In the genomic region with DNA sequence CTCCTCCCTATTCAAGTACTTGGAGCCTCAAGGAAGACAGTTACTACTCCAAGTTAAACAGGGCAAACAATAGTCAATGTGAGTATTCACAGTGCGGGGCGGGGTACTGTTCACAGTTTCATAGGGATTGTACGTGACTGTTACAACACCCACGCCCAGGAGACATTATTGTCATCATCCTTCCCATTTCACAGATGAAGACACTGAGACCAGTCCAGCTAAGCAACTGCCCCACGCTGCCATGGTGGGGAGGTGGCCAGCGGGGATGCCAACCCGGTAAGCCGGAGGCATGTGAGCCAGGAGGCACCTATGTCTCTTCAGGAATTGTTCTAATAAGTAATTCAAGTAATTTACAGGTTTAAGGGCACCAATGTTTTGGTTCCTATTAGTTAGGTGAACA, we compare ENCODE assay signal across 1 cellular context.
TF ChIP-seq lines count a peak whose summit lies in the region.

No MANE protein-coding gene starts in this region.

TF ChIP-seq in HepG2, 621 proteins besides CTCF, POLR2A, EP300 and RAD21 (continued from another document and continues in another):
- TF ChIP-seq, protein P1, sequence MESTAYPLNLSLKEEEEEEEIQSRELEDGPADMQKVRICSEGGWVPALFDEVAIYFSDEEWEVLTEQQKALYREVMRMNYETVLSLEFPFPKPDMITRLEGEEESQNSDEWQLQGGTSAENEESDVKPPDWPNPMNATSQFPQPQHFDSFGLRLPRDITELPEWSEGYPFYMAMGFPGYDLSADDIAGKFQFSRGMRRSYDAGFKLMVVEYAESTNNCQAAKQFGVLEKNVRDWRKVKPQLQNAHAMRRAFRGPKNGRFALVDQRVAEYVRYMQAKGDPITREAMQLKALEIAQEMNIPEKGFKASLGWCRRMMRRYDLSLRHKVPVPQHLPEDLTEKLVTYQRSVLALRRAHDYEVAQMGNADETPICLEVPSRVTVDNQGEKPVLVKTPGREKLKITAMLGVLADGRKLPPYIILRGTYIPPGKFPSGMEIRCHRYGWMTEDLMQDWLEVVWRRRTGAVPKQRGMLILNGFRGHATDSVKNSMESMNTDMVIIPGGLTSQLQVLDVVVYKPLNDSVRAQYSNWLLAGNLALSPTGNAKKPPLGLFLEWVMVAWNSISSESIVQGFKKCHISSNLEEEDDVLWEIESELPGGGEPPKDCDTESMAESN (CRISPR knock-in tag; conservative IDR thresholded peaks at IDR 0.05): no peak
- peak; percentile 98 for TF ChIP-seq ZNF629 (CRISPR knock-in tag; conservative IDR thresholded peaks at IDR 0.05)
- TF ChIP-seq PRDM4 (CRISPR knock-in tag; IDR thresholded peaks at IDR 0.05; ENCODE audit: borderline replicate concordance): no peak
- TF ChIP-seq ZXDC (CRISPR knock-in tag; IDR thresholded peaks at IDR 0.05): no peak
- TF ChIP-seq, protein P2, sequence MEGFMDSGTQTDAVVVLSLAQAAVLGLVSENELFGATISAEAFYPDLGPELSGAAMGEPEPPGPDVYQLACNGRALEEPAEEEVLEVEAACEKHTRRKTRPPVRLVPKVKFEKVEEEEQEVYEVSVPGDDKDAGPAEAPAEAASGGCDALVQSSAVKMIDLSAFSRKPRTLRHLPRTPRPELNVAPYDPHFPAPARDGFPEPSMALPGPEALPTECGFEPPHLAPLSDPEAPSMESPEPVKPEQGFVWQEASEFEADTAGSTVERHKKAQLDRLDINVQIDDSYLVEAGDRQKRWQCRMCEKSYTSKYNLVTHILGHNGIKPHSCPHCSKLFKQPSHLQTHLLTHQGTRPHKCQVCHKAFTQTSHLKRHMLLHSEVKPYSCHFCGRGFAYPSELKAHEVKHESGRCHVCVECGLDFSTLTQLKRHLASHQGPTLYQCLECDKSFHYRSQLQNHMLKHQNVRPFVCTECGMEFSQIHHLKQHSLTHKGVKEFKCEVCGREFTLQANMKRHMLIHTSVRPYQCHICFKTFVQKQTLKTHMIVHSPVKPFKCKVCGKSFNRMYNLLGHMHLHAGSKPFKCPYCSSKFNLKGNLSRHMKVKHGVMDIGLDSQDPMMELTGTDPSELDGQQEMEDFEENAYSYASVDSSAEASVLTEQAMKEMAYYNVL (CRISPR knock-in tag; IDR thresholded peaks at IDR 0.05; ENCODE audit: borderline replicate concordance): no peak
- TF ChIP-seq JUNB (CRISPR knock-in tag; IDR thresholded peaks at IDR 0.05; ENCODE audit: borderline replicate concordance): no peak
- TF ChIP-seq TAF1 (CRISPR knock-in tag; IDR thresholded peaks at IDR 0.05): no peak
- no peak for TF ChIP-seq ZMYM2 (CRISPR knock-in tag; IDR thresholded peaks at IDR 0.05)
- TF ChIP-seq ZNF136 (CRISPR knock-in tag; IDR thresholded peaks at IDR 0.05; ENCODE audit: low read depth): no peak
- peak; percentile 6; the same call in 1 of the 2 replicates for TF ChIP-seq ZBTB39 (CRISPR knock-in tag; IDR thresholded peaks at IDR 0.05)
- no peak for TF ChIP-seq ZNF503 (CRISPR knock-in tag; IDR thresholded peaks at IDR 0.05)
- TF ChIP-seq ERF (CRISPR knock-in tag; IDR thresholded peaks at IDR 0.05): no peak
- TF ChIP-seq CHCHD3 (CRISPR knock-in tag; IDR thresholded peaks at IDR 0.05): no peak
- no peak for TF ChIP-seq HDAC1 (CRISPR knock-in tag; IDR thresholded peaks at IDR 0.05)
- no peak for TF ChIP-seq MED13 (CRISPR knock-in tag; IDR thresholded peaks at IDR 0.05)
- TF ChIP-seq NFE2L2 (IDR thresholded peaks at IDR 0.05; ENCODE audit: low read length): no peak
- no peak for TF ChIP-seq YY1 (IDR thresholded peaks at IDR 0.05; ENCODE audit: insufficient read depth, insufficient replicate concordance, low read depth, low read length)
- TF ChIP-seq HMG20A (CRISPR knock-in tag; IDR thresholded peaks at IDR 0.05; ENCODE audit: borderline replicate concordance): no peak
- no peak for TF ChIP-seq ZNF878 (CRISPR knock-in tag; IDR thresholded peaks at IDR 0.05)
- TF ChIP-seq CSRNP1 (CRISPR knock-in tag; IDR thresholded peaks at IDR 0.05): no peak
- peak; percentile 70 for TF ChIP-seq ZMYM3 (CRISPR knock-in tag; IDR thresholded peaks at IDR 0.05)
- TF ChIP-seq ZNF775 (CRISPR knock-in tag; IDR thresholded peaks at IDR 0.05; ENCODE audit: borderline replicate concordance): no peak
- no peak for TF ChIP-seq RFX1 (IDR thresholded peaks at IDR 0.05)
- no peak for TF ChIP-seq ZNF563 (CRISPR knock-in tag; IDR thresholded peaks at IDR 0.05)
- TF ChIP-seq ZNF143 (CRISPR knock-in tag; IDR thresholded peaks at IDR 0.05): no peak
- TF ChIP-seq, protein P3, sequence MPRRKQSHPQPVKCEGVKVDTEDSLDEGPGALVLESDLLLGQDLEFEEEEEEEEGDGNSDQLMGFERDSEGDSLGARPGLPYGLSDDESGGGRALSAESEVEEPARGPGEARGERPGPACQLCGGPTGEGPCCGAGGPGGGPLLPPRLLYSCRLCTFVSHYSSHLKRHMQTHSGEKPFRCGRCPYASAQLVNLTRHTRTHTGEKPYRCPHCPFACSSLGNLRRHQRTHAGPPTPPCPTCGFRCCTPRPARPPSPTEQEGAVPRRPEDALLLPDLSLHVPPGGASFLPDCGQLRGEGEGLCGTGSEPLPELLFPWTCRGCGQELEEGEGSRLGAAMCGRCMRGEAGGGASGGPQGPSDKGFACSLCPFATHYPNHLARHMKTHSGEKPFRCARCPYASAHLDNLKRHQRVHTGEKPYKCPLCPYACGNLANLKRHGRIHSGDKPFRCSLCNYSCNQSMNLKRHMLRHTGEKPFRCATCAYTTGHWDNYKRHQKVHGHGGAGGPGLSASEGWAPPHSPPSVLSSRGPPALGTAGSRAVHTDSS (CRISPR knock-in tag; conservative IDR thresholded peaks at IDR 0.05): no peak
- no peak for TF ChIP-seq ATF7 (IDR thresholded peaks at IDR 0.05)
- no peak for TF ChIP-seq ATF7 (CRISPR knock-in tag; IDR thresholded peaks at IDR 0.05)
- TF ChIP-seq PHB2 (IDR thresholded peaks at IDR 0.05; ENCODE audit: partially characterized antibody): no peak
- TF ChIP-seq ZNF746 (CRISPR knock-in tag; IDR thresholded peaks at IDR 0.05): no peak
- TF ChIP-seq ZNF496 (CRISPR knock-in tag; IDR thresholded peaks at IDR 0.05; ENCODE audit: insufficient replicate concordance): no peak
- no peak for TF ChIP-seq MZF1 (CRISPR knock-in tag; IDR thresholded peaks at IDR 0.05; ENCODE audit: borderline replicate concordance)
- no peak for TF ChIP-seq SRSF4 (IDR thresholded peaks at IDR 0.05; ENCODE audit: low read depth, low read length, poor library complexity, severe bottlenecking)
- TF ChIP-seq CHD4 (IDR thresholded peaks at IDR 0.05; ENCODE audit: borderline replicate concordance, low read length): peak; percentile 92; the same call in 1 of the 2 replicates
- no peak for TF ChIP-seq TARDBP (CRISPR knock-in tag; IDR thresholded peaks at IDR 0.05)
- TF ChIP-seq ZNF83 (CRISPR knock-in tag; IDR thresholded peaks at IDR 0.05; ENCODE audit: borderline replicate concordance): no peak
- no peak for TF ChIP-seq PCBP2 (optimal IDR thresholded peaks at IDR 0.05; ENCODE audit: low read depth, low read length, poor library complexity, severe bottlenecking)
- TF ChIP-seq, protein P4, sequence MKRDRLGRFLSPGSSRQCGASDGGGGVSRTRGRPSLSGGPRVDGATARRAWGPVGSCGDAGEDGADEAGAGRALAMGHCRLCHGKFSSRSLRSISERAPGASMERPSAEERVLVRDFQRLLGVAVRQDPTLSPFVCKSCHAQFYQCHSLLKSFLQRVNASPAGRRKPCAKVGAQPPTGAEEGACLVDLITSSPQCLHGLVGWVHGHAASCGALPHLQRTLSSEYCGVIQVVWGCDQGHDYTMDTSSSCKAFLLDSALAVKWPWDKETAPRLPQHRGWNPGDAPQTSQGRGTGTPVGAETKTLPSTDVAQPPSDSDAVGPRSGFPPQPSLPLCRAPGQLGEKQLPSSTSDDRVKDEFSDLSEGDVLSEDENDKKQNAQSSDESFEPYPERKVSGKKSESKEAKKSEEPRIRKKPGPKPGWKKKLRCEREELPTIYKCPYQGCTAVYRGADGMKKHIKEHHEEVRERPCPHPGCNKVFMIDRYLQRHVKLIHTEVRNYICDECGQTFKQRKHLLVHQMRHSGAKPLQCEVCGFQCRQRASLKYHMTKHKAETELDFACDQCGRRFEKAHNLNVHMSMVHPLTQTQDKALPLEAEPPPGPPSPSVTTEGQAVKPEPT (CRISPR knock-in tag; IDR thresholded peaks at IDR 0.05; ENCODE audit: low read depth): no peak
- no peak for TF ChIP-seq MAFF (IDR thresholded peaks at IDR 0.05; ENCODE audit: low read depth, low read length)
- no peak for TF ChIP-seq SALL2 (CRISPR knock-in tag; IDR thresholded peaks at IDR 0.05)
- no peak for TF ChIP-seq ZMYM4 (CRISPR knock-in tag; IDR thresholded peaks at IDR 0.05)
- TF ChIP-seq FOXO1 (CRISPR knock-in tag; IDR thresholded peaks at IDR 0.05): no peak
- 0 out of 2 replicates have a peak, but pooled peaks have one; percentile 11 for TF ChIP-seq ZNF362 (CRISPR knock-in tag; IDR thresholded peaks at IDR 0.05; ENCODE audit: borderline replicate concordance)
